In the genomic region with DNA sequence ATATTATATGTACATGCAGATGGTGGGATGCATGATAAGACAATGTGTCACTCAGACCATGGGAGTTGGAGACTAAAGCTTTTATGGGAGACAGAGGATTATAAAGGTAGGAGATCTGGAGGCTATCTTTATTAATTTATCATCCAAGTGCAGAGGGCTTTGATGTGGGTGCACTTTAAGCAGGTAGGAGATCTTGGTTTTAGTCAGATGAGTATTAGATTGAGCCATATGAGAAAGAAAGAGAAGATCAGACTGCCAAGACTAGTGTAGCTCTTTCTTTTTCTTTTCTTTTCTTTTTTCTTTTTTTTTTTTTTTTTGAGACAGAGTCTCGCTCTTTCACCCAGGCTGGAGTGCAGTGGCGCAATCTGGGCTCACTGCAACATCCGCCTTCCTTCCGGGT, we compare ENCODE assay signal across 31 cellular contexts.
"Had no signal": no experiment of that assay in that cellular context is flagged by ENCODE, and none has a peak within 500 bp of the region (broad histone marks: within the 10 kb centered on the region; RNA-seq: fewer than 3 reads in every experiment).

No MANE protein-coding gene starts in this region.

- H3K27me3 ChIP-seq: ascending aorta, cardiac muscle cell had no signal

- DNase-seq: activated CD4-positive, alpha-beta memory T cell treated with anti-CD3 and anti-CD28 coated beads, Interleukin-2, amount 10 ng/mL, durations not matched to agents 7 days and 5 days; activated CD4-positive, alpha-beta T cell treated with anti-CD3 and anti-CD28 coated beads for 1 hour; activated CD4-positive, alpha-beta T cell treated with anti-CD3 and anti-CD28 coated beads for 36 hours; activated CD4-positive, alpha-beta T cell treated with anti-CD3 and anti-CD28 coated beads for 48 hours; activated CD4-positive, alpha-beta T cell treated with anti-CD3 and anti-CD28 coated beads, Interleukin-2, amount 10 ng/mL, durations not matched to agents 7 days and 5 days; activated CD4-positive, alpha-beta T cell treated with anti-CD3 and anti-CD28 coated beads, Interleukin-2, amount 50 U/mL, for 48 hours; activated CD4-positive, CD25-positive, alpha-beta regulatory T cell; activated CD8-positive, alpha-beta memory T cell treated with anti-CD3 and anti-CD28 coated beads for 24 hours; activated CD8-positive, alpha-beta memory T cell treated with anti-CD3 and anti-CD28 coated beads, Interleukin-2, amount 10 ng/mL, durations not matched to agents 7 days and 5 days; activated CD8-positive, alpha-beta memory T cell treated with anti-CD3 and anti-CD28 coated beads, Interleukin-2, amount 50 U/mL, for 48 hours; activated CD8-positive, alpha-beta T cell treated with anti-CD3 and anti-CD28 coated beads, Interleukin-2, amount 10 ng/mL, durations not matched to agents 7 days and 5 days; activated effector memory CD4-positive, alpha-beta T cell treated with Interleukin-2 at 50 U/mL for 16 hours; activated gamma-delta T cell; activated naive CD4-positive, alpha-beta T cell treated with anti-CD3 and anti-CD28 coated beads, Interleukin-2, amount 50 U/mL, for 16 hours; activated naive CD4-positive, alpha-beta T cell treated with Interleukin-2 at 50 U/mL for 16 hours; activated naive CD8-positive, alpha-beta T cell treated with anti-CD3 and anti-CD28 coated beads, Interleukin-2, amount 10 ng/mL, durations not matched to agents 7 days and 5 days; activated naive CD8-positive, alpha-beta T cell treated with anti-CD3 and anti-CD28 coated beads, Interleukin-2, amount 50 U/mL, for 24 hours; activated T-cell treated with anti-CD3 and anti-CD28 coated beads, Interleukin-2, amount 50 U/mL, for 24 hours; activated T-cell treated with anti-CD3 and anti-CD28 coated beads, Interleukin-2, amount 50 U/mL, for 48 hours; amygdala; anterior cingulate cortex; caudate nucleus; T-helper 1 cell; T-helper 2 cell; T-helper 9 cell; WERI-Rb-1 had no signal

- H3K36me3 ChIP-seq: ascending aorta, cardiac muscle cell, WERI-Rb-1 had no signal

- ATAC-seq: activated CD4-positive, alpha-beta T cell treated with anti-CD3 and anti-CD28 coated beads for 36 hours; activated CD4-positive, CD25-positive, alpha-beta regulatory T cell treated with anti-CD3 and anti-CD28 coated beads, Interleukin-2, amount 50 U/mL, for 24 hours; activated CD8-positive, alpha-beta memory T cell treated with anti-CD3 and anti-CD28 coated beads, Interleukin-2, amount 10 ng/mL, durations not matched to agents 7 days and 5 days; activated CD8-positive, alpha-beta T cell treated with anti-CD3 and anti-CD28 coated beads, Interleukin-2, amount 10 ng/mL, durations not matched to agents 7 days and 5 days; activated naive CD8-positive, alpha-beta T cell treated with anti-CD3 and anti-CD28 coated beads, Interleukin-2, amount 50 U/mL, for 24 hours; WTC11 had no signal

- H3K4me3 ChIP-seq: ascending aorta, cardiac muscle cell had no signal

- FAIRE-seq: bronchial epithelial cell had no signal

- H3K27ac ChIP-seq: ascending aorta, cardiac muscle cell, WERI-Rb-1 had no signal

- H3K9me3 ChIP-seq: ascending aorta had no signal
